33 cellular contexts compared by ENCODE assay signal in the genomic region with DNA sequence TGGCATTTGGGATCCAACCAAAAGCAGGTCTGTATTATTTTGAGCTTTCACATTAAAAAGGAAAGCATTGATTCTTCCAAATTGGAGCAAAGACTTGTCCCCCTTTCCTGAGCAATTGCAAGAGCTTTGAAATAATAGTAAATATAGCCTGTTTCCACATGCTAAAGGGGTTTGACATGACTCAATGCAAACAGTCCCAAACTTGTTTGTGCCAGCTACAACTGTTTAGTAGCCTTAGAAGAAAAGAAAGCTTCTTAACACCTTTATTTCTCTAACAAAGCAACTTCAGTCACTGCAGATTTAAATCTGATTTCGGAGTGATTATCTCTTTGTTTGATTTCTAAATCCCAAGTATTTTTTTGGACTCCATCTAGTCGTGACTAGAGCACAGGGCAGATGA.
"Had no signal": no experiment of that assay in that cellular context is flagged by ENCODE, and none has a peak within 500 bp of the region (broad histone marks: within the 10 kb centered on the region; RNA-seq: fewer than 3 reads in every experiment).

No MANE protein-coding gene starts in this region.

- H3K4me3 ChIP-seq: adrenal gland, body of pancreas, K562, PC-9, SJCRH30, SK-N-MC had no signal

- H3K27me3 ChIP-seq: adrenal gland, body of pancreas, SJCRH30 had no signal

- H3K4me3 Mint-ChIP-seq: activated CD4-positive, alpha-beta T cell treated with anti-CD3 and anti-CD28 coated beads for 36 hours; activated CD4-positive, alpha-beta T cell treated with anti-CD3 and anti-CD28 coated beads, Interleukin-2, amount 10 ng/mL, durations not matched to agents 7 days and 5 days; activated CD8-positive, alpha-beta T cell treated with anti-CD3 and anti-CD28 coated beads, Interleukin-2, amount 10 ng/mL, durations not matched to agents 7 days and 5 days; activated naive CD4-positive, alpha-beta T cell treated with anti-CD3 and anti-CD28 coated beads for 36 hours; activated T-cell treated with anti-CD3 and anti-CD28 coated beads, Interleukin-2, amount 50 U/mL, for 24 hours; central memory CD8-positive, alpha-beta T cell; T-helper 1 cell treated with Interleukin-12 subunit alpha and Interleukin-12 subunit beta and Interleukin-4 antibody, amounts not matched to agents 30 μg/mL and 1 μg/mL, for 36 hours; T-helper 2 cell treated with Interferon-gamma antibody and Interleukin-4, amounts not matched to agents 5 μg/mL and 100 μg/mL, for 36 hours had no signal

- H3K4me1 Mint-ChIP-seq: activated CD4-positive, alpha-beta T cell treated with anti-CD3 and anti-CD28 coated beads for 36 hours; activated CD4-positive, alpha-beta T cell treated with anti-CD3 and anti-CD28 coated beads, Interleukin-2, amount 10 ng/mL, durations not matched to agents 7 days and 5 days; central memory CD8-positive, alpha-beta T cell had no signal

- DNase-seq: activated CD4-positive, alpha-beta T cell treated with anti-CD3 and anti-CD28 coated beads for 36 hours; activated CD4-positive, alpha-beta T cell treated with anti-CD3 and anti-CD28 coated beads, Interleukin-2, amount 10 ng/mL, durations not matched to agents 7 days and 5 days; activated CD4-positive, alpha-beta T cell treated with anti-CD3 and anti-CD28 coated beads, Interleukin-2, amount 50 U/mL, for 48 hours; activated CD8-positive, alpha-beta T cell treated with anti-CD3 and anti-CD28 coated beads, Interleukin-2, amount 10 ng/mL, durations not matched to agents 7 days and 5 days; activated gamma-delta T cell; activated naive CD4-positive, alpha-beta T cell treated with anti-CD3 and anti-CD28 coated beads for 36 hours; activated T-cell treated with anti-CD3 and anti-CD28 coated beads, Interleukin-2, amount 50 U/mL, for 24 hours; adrenal gland; body of pancreas; IMR-90; NCI-H1092 treated with DMSO at 0.1 percent for 48 hours; NCI-H1417; NCI-H146; NCI-H187; NCI-H2029 treated with DMSO at 0.1 percent for 48 hours; NCI-H2107; NCI-H2171; NCI-H510A treated with DMSO at 0.1 percent for 48 hours; NCI-H526 treated with DMSO at 0.1 percent for 48 hours; NK-92 treated with Interleukin-12 subunit alpha and Interleukin-12 subunit beta, amount 100 ng/mL, for 24 hours; PC-9; SHP77; SJCRH30 had no signal

- H3K4me2 ChIP-seq: PC-9 had no signal

- H2AFZ ChIP-seq: PC-9 had no signal

- H3K4me1 ChIP-seq: adrenal gland, body of pancreas, SJCRH30 had no signal

- H3K36me3 ChIP-seq: adrenal gland, SJCRH30 had no signal

- FAIRE-seq: astrocyte, K562, RCC 7860, TTC549 had no signal

- H3K9me3 ChIP-seq: adrenal gland, SJCRH30 had no signal

- H3K27ac Mint-ChIP-seq: activated CD4-positive, alpha-beta T cell treated with anti-CD3 and anti-CD28 coated beads for 36 hours; activated CD4-positive, alpha-beta T cell treated with anti-CD3 and anti-CD28 coated beads, Interleukin-2, amount 10 ng/mL, durations not matched to agents 7 days and 5 days; activated CD8-positive, alpha-beta T cell treated with anti-CD3 and anti-CD28 coated beads, Interleukin-2, amount 10 ng/mL, durations not matched to agents 7 days and 5 days; activated naive CD4-positive, alpha-beta T cell treated with anti-CD3 and anti-CD28 coated beads for 36 hours; activated naive CD4-positive, alpha-beta T cell treated with anti-CD3 and anti-CD28 coated beads, Interleukin-2, amount 50 U/mL, for 72 hours; activated T-cell treated with anti-CD3 and anti-CD28 coated beads, Interleukin-2, amount 50 U/mL, for 24 hours; activated T-helper 2 cell treated with anti-CD3 and anti-CD28 coated beads, Interferon-gamma antibody, Interleukin-2, Interleukin-4, amounts not matched to agents 10 μg/mL and 5 μg/mL and 100 μg/mL, durations not matched to agents 14 hours and 24 hours and 36 hours; T-helper 1 cell treated with Interleukin-12 subunit alpha and Interleukin-12 subunit beta and Interleukin-4 antibody, amounts not matched to agents 30 μg/mL and 1 μg/mL, for 36 hours; T-helper 2 cell treated with Interferon-gamma antibody and Interleukin-4, amounts not matched to agents 5 μg/mL and 100 μg/mL, for 36 hours had no signal

- H3K27me3 Mint-ChIP-seq: activated CD4-positive, alpha-beta T cell treated with anti-CD3 and anti-CD28 coated beads for 36 hours; activated CD4-positive, alpha-beta T cell treated with anti-CD3 and anti-CD28 coated beads, Interleukin-2, amount 10 ng/mL, durations not matched to agents 7 days and 5 days; activated T-cell treated with anti-CD3 and anti-CD28 coated beads, Interleukin-2, amount 50 U/mL, for 24 hours; central memory CD8-positive, alpha-beta T cell had no signal

- H3K27ac ChIP-seq: adrenal gland, body of pancreas, PC-9, SJCRH30, SK-N-MC had no signal
